Comparison of ENCODE assay signal across 18 cellular contexts in the genomic region with DNA sequence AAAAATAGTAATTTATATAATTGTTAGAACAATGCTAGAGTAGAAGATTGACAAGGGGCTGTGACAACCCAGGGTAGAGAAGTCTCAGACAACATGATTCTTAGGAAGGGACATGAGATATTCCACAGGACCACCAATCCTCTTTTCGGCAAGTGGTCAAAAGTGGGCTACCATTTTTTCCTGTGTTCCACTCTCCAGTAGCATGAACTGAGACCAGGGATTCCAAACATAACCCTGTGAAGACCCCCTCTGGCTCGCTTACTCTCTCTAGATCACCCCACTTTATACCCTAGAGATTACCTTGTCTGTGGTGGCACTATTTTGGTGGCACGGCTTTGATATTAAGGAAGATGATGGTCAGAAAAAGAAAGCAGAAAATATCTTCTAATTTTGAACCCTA. TPM values are rescaled to one million over a fixed set of nuclear protein-coding genes. Genes with fewer than 3 reads are reported as not detected.
A peak's percentile ranks its signal among the peaks of the same experiment; 100 is the strongest.
DNase-seq lines count a peak whose midpoint lies in the region; ATAC-seq and TF ChIP-seq lines count a peak whose summit lies in the region.
"Had no signal": no experiment of that assay in that cellular context is flagged by ENCODE, and none has a peak within 500 bp of the region (broad histone marks: within the 10 kb centered on the region; RNA-seq: fewer than 3 reads in every experiment).

No MANE protein-coding gene starts in this region.

- H3K27me3 Mint-ChIP-seq in stimulated activated naive CD8-positive, alpha-beta T cell treated with anti-CD3 and anti-CD28 coated beads, Interleukin-15, Interleukin-2, amounts not matched to agents 100 ng/mL and 50 ng/mL, for 24 hours: no peaks in the 10 kb centered on the region
- no peaks in the 10 kb centered on the region for H3K27me3 Mint-ChIP-seq in activated naive CD8-positive, alpha-beta T cell treated with anti-CD3 and anti-CD28 coated beads for 36 hours
- H3K27me3 Mint-ChIP-seq in progenitor cell of endocrine pancreas: no peaks in the 10 kb centered on the region

- H3K27ac Mint-ChIP-seq in stimulated activated naive CD8-positive, alpha-beta T cell treated with anti-CD3 and anti-CD28 coated beads, Interleukin-15, Interleukin-2, amounts not matched to agents 100 ng/mL and 50 ng/mL, for 24 hours: peak overlapping the region; percentile 93
- H3K27ac Mint-ChIP-seq in activated naive CD8-positive, alpha-beta T cell treated with anti-CD3 and anti-CD28 coated beads for 36 hours: peak overlapping the region; percentile 69
- no peak overlapping the region for H3K27ac Mint-ChIP-seq in progenitor cell of endocrine pancreas

- H3K4me3 Mint-ChIP-seq in stimulated activated naive CD8-positive, alpha-beta T cell treated with anti-CD3 and anti-CD28 coated beads, Interleukin-15, Interleukin-2, amounts not matched to agents 100 ng/mL and 50 ng/mL, for 24 hours: peak overlapping the region; percentile 85
- peak overlapping the region; percentile 44 for H3K4me3 Mint-ChIP-seq in activated naive CD8-positive, alpha-beta T cell treated with anti-CD3 and anti-CD28 coated beads for 36 hours
- no peak overlapping the region for H3K4me3 Mint-ChIP-seq in progenitor cell of endocrine pancreas (ENCODE audit: low read depth)

- H3K27ac ChIP-seq in MM.1S (ENCODE audit: low read length): peak overlapping the region; percentile 94
- H3K27ac ChIP-seq: colonic mucosa, foreskin keratinocyte, sigmoid colon, testis had no signal

- no peaks in the 10 kb centered on the region for H3K36me3 ChIP-seq in MM.1S (replicated peaks; ENCODE audit: insufficient read depth, low read length)
- H3K36me3 ChIP-seq: colonic mucosa, sigmoid colon had no signal

- no peak for ATAC-seq in stimulated activated naive CD8-positive, alpha-beta T cell treated with anti-CD3 and anti-CD28 coated beads, Interleukin-15, Interleukin-2, amounts not matched to agents 100 U/mL and 50 U/mL, for 24 hours
- no peak for ATAC-seq in HG03460 (IDR thresholded peaks at IDR 0.05; ENCODE audit: unreplicated experiment)
- no peak for ATAC-seq in GM21390 (IDR thresholded peaks at IDR 0.05; ENCODE audit: unreplicated experiment)
- ATAC-seq: left colon had no signal

- peaks cover 67% of the 10 kb centered on the region for H3F3A ChIP-seq in MM.1S (ENCODE audit: insufficient read depth, low read length)

- H3K9ac ChIP-seq in MM.1S (ENCODE audit: low read length): peak overlapping the region; percentile 80

- no peaks in the 10 kb centered on the region for H3K9me3 ChIP-seq in MM.1S (replicated peaks; ENCODE audit: insufficient read depth, low read length)
- H3K9me3 ChIP-seq: colonic mucosa, sigmoid colon, testis had no signal

- no peak overlapping the region for H2AFZ ChIP-seq in MM.1S (ENCODE audit: low read length)

- no peaks in the 10 kb centered on the region for H3K27me3 ChIP-seq in MM.1S (replicated peaks; ENCODE audit: insufficient read depth, low read length)
- H3K27me3 ChIP-seq: colonic mucosa, foreskin keratinocyte, sigmoid colon, testis had no signal

- DNase-seq in stimulated activated naive CD8-positive, alpha-beta T cell treated with anti-CD3 and anti-CD28 coated beads, Interleukin-15, Interleukin-2, amounts not matched to agents 100 U/mL and 50 U/mL, for 24 hours: no peak
- DNase-seq in MM.1S (no peak), progenitor cell of endocrine pancreas (ENCODE audit: low spot score, unreplicated experiment) (no peak), hippocampal formation (lab: John Stamatoyannopoulos, UW) (no peak)
- no peak for DNase-seq in activated naive CD8-positive, alpha-beta T cell treated with anti-CD3 and anti-CD28 coated beads for 36 hours
- DNase-seq: colonic mucosa; DMS 273 treated with DMSO at 0.1 percent for 48 hours; foreskin keratinocyte; left colon; NCI-H1417; RPMI8226; sigmoid colon; stimulated activated CD4-positive, alpha-beta T cell treated with anti-CD3 and anti-CD28 coated beads, Interleukin-2, amount 100 ng/mL, for 24 hours; testis had no signal

- TF ChIP-seq CTCF in MM.1S (IDR thresholded peaks at IDR 0.05; ENCODE audit: low read length) (no peak), progenitor cell of endocrine pancreas (IDR thresholded peaks at IDR 0.05; ENCODE audit: unreplicated experiment) (no peak)

- no peaks in the 10 kb centered on the region for H3K9me2 ChIP-seq in MM.1S (replicated peaks; ENCODE audit: insufficient read depth, low read length)

- H3K4me1 ChIP-seq in MM.1S (ENCODE audit: low read length): peaks cover 78% of the 10 kb centered on the region
- H3K4me1 ChIP-seq: colonic mucosa, sigmoid colon had no signal

- H3K4me1 Mint-ChIP-seq in stimulated activated naive CD8-positive, alpha-beta T cell treated with anti-CD3 and anti-CD28 coated beads, Interleukin-15, Interleukin-2, amounts not matched to agents 100 ng/mL and 50 ng/mL, for 24 hours (ENCODE audit: low read depth): peaks cover 94% of the 10 kb centered on the region
- H3K4me1 Mint-ChIP-seq in activated naive CD8-positive, alpha-beta T cell treated with anti-CD3 and anti-CD28 coated beads for 36 hours: peaks cover 82% of the 10 kb centered on the region
- H3K4me1 Mint-ChIP-seq in progenitor cell of endocrine pancreas (ENCODE audit: low read depth): peaks cover 24% of the 10 kb centered on the region

- peak overlapping the region; percentile 68 for H3K4me3 ChIP-seq in MM.1S (ENCODE audit: low read length)
- H3K4me3 ChIP-seq: colonic mucosa, sigmoid colon, testis had no signal

- no peaks in the 10 kb centered on the region for H3K36me3 Mint-ChIP-seq in stimulated activated naive CD8-positive, alpha-beta T cell treated with anti-CD3 and anti-CD28 coated beads, Interleukin-15, Interleukin-2, amounts not matched to agents 100 ng/mL and 50 ng/mL, for 24 hours (ENCODE audit: low read depth)
- peaks cover 12% of the 10 kb centered on the region for H3K36me3 Mint-ChIP-seq in activated naive CD8-positive, alpha-beta T cell treated with anti-CD3 and anti-CD28 coated beads for 36 hours
- H3K36me3 Mint-ChIP-seq in progenitor cell of endocrine pancreas (ENCODE audit: insufficient read depth): peaks cover 3% of the 10 kb centered on the region

- peaks cover 37% of the 10 kb centered on the region for H3K79me2 ChIP-seq in MM.1S (ENCODE audit: low read length)

- H4K20me1 ChIP-seq in MM.1S (ENCODE audit: insufficient read depth, low read length): no peaks in the 10 kb centered on the region

- H3K4me2 ChIP-seq in MM.1S (ENCODE audit: low read depth, low read length): peak overlapping the region; percentile 88

- no peaks in the 10 kb centered on the region for H3K9me3 Mint-ChIP-seq in stimulated activated naive CD8-positive, alpha-beta T cell treated with anti-CD3 and anti-CD28 coated beads, Interleukin-15, Interleukin-2, amounts not matched to agents 100 ng/mL and 50 ng/mL, for 24 hours
- H3K9me3 Mint-ChIP-seq in activated naive CD8-positive, alpha-beta T cell treated with anti-CD3 and anti-CD28 coated beads for 36 hours: no peaks in the 10 kb centered on the region
- no peaks in the 10 kb centered on the region for H3K9me3 Mint-ChIP-seq in progenitor cell of endocrine pancreas (ENCODE audit: low read depth)

RNA-seq across cellular contexts. Expression of a gene that starts 1.0 kb away (rescaled TPM):
- total RNA-seq in activated naive CD8-positive, alpha-beta T cell treated with anti-CD3 and anti-CD28 coated beads for 36 hours: 1 to 10 TPM; 7.5 to 8.5 TPM
- total RNA-seq in progenitor cell of endocrine pancreas: not detected in 2 replicates
- total RNA-seq: endothelial cell of umbilical vein, sigmoid colon had no signal

RNA-seq across cellular contexts. Expression of a gene that starts 45.9 kb away (rescaled TPM):
- total RNA-seq in activated naive CD8-positive, alpha-beta T cell treated with anti-CD3 and anti-CD28 coated beads for 36 hours: 1 to 10 TPM; 3.4 to 4.5 TPM
- total RNA-seq in progenitor cell of endocrine pancreas: 20.6 and 23.7 TPM in 2 replicates
